ENCODE assay signal across 10 cellular contexts in the genomic region with DNA sequence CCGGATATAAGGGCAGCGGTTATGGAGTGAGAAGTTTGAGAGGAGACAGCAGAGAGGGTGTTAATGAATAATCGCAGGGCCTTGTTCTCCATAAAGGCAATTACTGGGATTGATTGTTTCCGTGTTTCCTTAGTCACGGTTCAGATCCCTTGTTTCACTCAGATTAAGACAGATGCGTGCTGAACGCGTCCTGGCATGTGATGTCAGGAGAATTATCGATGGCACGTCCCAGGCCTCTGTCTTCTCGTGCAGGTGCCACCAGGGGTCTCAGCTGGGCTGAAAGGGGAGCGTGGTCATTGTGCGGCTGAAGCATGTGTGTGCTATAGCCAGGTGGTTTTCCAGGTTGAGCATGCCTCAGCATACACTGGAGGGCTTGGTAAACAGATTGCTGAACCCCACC.
DNase-seq lines count a peak whose midpoint lies in the region; ATAC-seq, FAIRE-seq and TF ChIP-seq lines count a peak whose summit lies in the region.
"Had no signal": no experiment of that assay in that cellular context is flagged by ENCODE, and none has a peak within 500 bp of the region (broad histone marks: within the 10 kb centered on the region; RNA-seq: fewer than 3 reads in every experiment).

No MANE protein-coding gene starts in this region.

- H3K27ac Mint-ChIP-seq in nephron progenitor cell: no peak overlapping the region

- H3K4me1 Mint-ChIP-seq in nephron progenitor cell: peaks cover 44% of the 10 kb centered on the region
- H3K4me1 Mint-ChIP-seq in activated T-cell treated with anti-CD3 and anti-CD28 coated beads, Interleukin-2, amount 50 U/mL, for 4 hours (ENCODE audit: low read depth): peaks cover 14% of the 10 kb centered on the region

- ATAC-seq in GM18502 (IDR thresholded peaks at IDR 0.05; ENCODE audit: poor library complexity, unreplicated experiment) (peak; percentile 35), HG03045 (IDR thresholded peaks at IDR 0.05; ENCODE audit: unreplicated experiment) (peak; percentile 32), HG02870 (IDR thresholded peaks at IDR 0.05; ENCODE audit: unreplicated experiment) (no peak)
- ATAC-seq in activated T-cell treated with anti-CD3 and anti-CD28 coated beads, Interleukin-2, amount 50 U/mL, for 4 hours: no peak
- ATAC-seq: Panc1 had no signal

- no peak overlapping the region for H3K4me3 Mint-ChIP-seq in nephron progenitor cell
- no peak overlapping the region for H3K4me3 Mint-ChIP-seq in activated T-cell treated with anti-CD3 and anti-CD28 coated beads, Interleukin-2, amount 50 U/mL, for 4 hours

- peaks cover 7% of the 10 kb centered on the region for H3K27me3 Mint-ChIP-seq in nephron progenitor cell (ENCODE audit: low read depth, poor library complexity)
- no peaks in the 10 kb centered on the region for H3K27me3 Mint-ChIP-seq in activated T-cell treated with anti-CD3 and anti-CD28 coated beads, Interleukin-2, amount 50 U/mL, for 4 hours (ENCODE audit: low read depth)

- DNase-seq in NCI-H82 (lab: John Stamatoyannopoulos, UW): peak; percentile 89
- peak; percentile 33 for DNase-seq in nephron progenitor cell
- no peak for DNase-seq in frontal cortex (ENCODE audit: low spot score in 2 of 2)
- no peak for DNase-seq in activated CD4-positive, CD25-positive, alpha-beta regulatory T cell treated with anti-CD3 and anti-CD28 coated beads, Interleukin-2, amount 50 U/mL, for 72 hours
- DNase-seq in activated T-cell treated with anti-CD3 and anti-CD28 coated beads, Interleukin-2, amount 50 U/mL, for 4 hours: no peak

- peaks cover 4% of the 10 kb centered on the region for H3K36me3 Mint-ChIP-seq in nephron progenitor cell (ENCODE audit: low read depth)
- peaks cover 14% of the 10 kb centered on the region for H3K36me3 Mint-ChIP-seq in activated T-cell treated with anti-CD3 and anti-CD28 coated beads, Interleukin-2, amount 50 U/mL, for 4 hours (ENCODE audit: insufficient read depth)

- no peaks in the 10 kb centered on the region for H3K9me3 Mint-ChIP-seq in nephron progenitor cell
- no peaks in the 10 kb centered on the region for H3K9me3 Mint-ChIP-seq in activated T-cell treated with anti-CD3 and anti-CD28 coated beads, Interleukin-2, amount 50 U/mL, for 4 hours

- no peak for FAIRE-seq in frontal cortex (lab: Jason Lieb, UNC)
- FAIRE-seq: islet of Langerhans had no signal

- TF ChIP-seq CTCF in nephron progenitor cell (IDR thresholded peaks at IDR 0.05): no peak

Comparison
In these comparisons a context has a peak if more than half of its experiments do, and no peak if none do; other contexts are left out.
1. ATAC-seq: peak in GM18502 (single experiment) and HG03045 (single experiment); none in activated T-cell treated with anti-CD3 and anti-CD28 coated beads, Interleukin-2, amount 50 U/mL, for 4 hours (0 of 2) and HG02870 (single experiment).
2. DNase-seq: peak in NCI-H82 (single experiment) and nephron progenitor cell (single experiment); none in frontal cortex (0 of 2), activated CD4-positive, CD25-positive, alpha-beta regulatory T cell treated with anti-CD3 and anti-CD28 coated beads, Interleukin-2, amount 50 U/mL, for 72 hours (single experiment) and activated T-cell treated with anti-CD3 and anti-CD28 coated beads, Interleukin-2, amount 50 U/mL, for 4 hours (single experiment).